In genomic region chr6:33923857-33924514, GRCh38 we compare ENCODE assay signal across 1 cellular context.
TF ChIP-seq lines count a peak whose summit lies in the region.

No MANE protein-coding gene starts in this region.

TF ChIP-seq in IMR-90, 13 proteins besides CTCF, POLR2A, EP300 and RAD21:
- no peak for TF ChIP-seq FOS (IDR thresholded peaks at IDR 0.05; ENCODE audit: low read depth, low read length)
- no peak for TF ChIP-seq MXI1 (IDR thresholded peaks at IDR 0.05; ENCODE audit: borderline replicate concordance, low read depth, low read length)
- TF ChIP-seq RFX5 (IDR thresholded peaks at IDR 0.05; ENCODE audit: low read depth, low read length): no peak
- TF ChIP-seq USF2 (IDR thresholded peaks at IDR 0.05; ENCODE audit: low read depth, low read length): no peak
- TF ChIP-seq RCOR1 (IDR thresholded peaks at IDR 0.05; ENCODE audit: insufficient replicate concordance, low read length): no peak
- TF ChIP-seq NFE2L2 (IDR thresholded peaks at IDR 0.05; ENCODE audit: low read depth, low read length): no peak
- no peak for TF ChIP-seq CEBPB (IDR thresholded peaks at IDR 0.05; ENCODE audit: low read depth, low read length)
- no peak for TF ChIP-seq CHD1 (IDR thresholded peaks at IDR 0.05; ENCODE audit: low read depth, low read length)
- TF ChIP-seq MAFK (IDR thresholded peaks at IDR 0.05; ENCODE audit: low read depth, low read length): no peak
- no peak for TF ChIP-seq SMC3 (IDR thresholded peaks at IDR 0.05; ENCODE audit: low read depth, low read length)
